In the genomic region with DNA sequence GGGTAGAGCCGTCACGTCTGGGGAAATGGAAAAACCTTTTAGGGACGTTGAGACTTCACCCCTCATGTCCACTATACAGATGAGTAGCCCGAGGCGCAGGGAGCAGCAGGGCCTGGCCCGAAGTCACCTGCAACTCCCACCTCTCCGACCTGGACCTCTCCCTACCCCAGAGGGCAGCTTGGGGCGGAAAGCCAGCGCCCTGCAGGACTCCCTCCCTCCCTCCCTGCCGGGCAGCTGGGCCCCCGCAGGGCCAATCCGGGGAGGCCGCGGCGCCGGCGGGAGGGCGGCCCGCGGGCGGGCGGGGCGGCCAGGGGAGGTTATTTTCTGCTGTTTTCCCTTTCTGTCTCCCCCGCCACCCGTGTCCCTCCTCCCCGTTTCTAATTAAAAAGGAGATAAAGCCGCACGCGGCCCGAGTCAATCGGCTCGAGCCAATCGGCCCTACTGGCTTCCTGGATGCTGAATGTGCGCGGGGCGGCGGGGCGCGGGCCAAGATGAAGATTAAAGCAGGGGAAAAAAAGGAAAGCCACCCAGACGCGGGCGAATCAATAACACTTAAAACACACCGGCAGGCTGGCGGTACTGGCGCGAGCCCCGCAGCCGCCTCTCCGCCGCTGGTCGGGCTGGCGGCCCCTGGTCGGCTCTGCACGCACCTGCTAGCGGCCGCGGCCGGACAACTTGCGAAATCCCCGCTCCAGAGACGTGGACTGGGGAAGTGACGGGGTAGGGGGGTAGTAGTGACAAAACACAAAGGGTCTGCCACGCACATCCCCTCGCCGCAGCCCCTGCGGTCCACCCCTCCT, we compare ENCODE assay signal across 10 cellular contexts. TPM values are rescaled to one million over a fixed set of nuclear protein-coding genes. Genes with fewer than 3 reads are reported as not detected.
DNase-seq lines count a peak whose midpoint lies in the region; ATAC-seq and TF ChIP-seq lines count a peak whose summit lies in the region.
"Had no signal": no experiment of that assay in that cellular context is flagged by ENCODE, and none has a peak within 500 bp of the region (broad histone marks: within the 10 kb centered on the region; RNA-seq: fewer than 3 reads in every experiment).

No MANE protein-coding gene starts in this region.

- no peak overlapping the region for H3K27ac ChIP-seq in CD4-positive, alpha-beta T cell (ENCODE audit: low read depth, low read length)

- H3K4me3 Mint-ChIP-seq in CD4-positive, alpha-beta T cell: peak overlapping the region; percentile 93
- peak overlapping the region; percentile 48 to 68 (median 66) for H3K4me3 Mint-ChIP-seq in nephron

- peaks cover 29% of the 10 kb centered on the region for H3K36me3 Mint-ChIP-seq in CD4-positive, alpha-beta T cell (ENCODE audit: low read depth)
- H3K36me3 Mint-ChIP-seq in nephron (ENCODE audit: low read depth): no peaks in the 10 kb centered on the region

- H3K27me3 ChIP-seq in CD4-positive, alpha-beta T cell (ENCODE audit: control insufficient read depth, insufficient read depth, low read length): peaks cover 4% of the 10 kb centered on the region
- H3K27me3 ChIP-seq in NT2/D1 (ENCODE audit: insufficient read depth, insufficient read length): peaks cover 84% of the 10 kb centered on the region

- H3K4me1 ChIP-seq in NT2/D1 (ENCODE audit: insufficient read depth, insufficient read length): peaks cover 4% of the 10 kb centered on the region

- ATAC-seq in CD4-positive, alpha-beta T cell (ENCODE audit: poor library complexity): no peak
- ATAC-seq in GM21723 (IDR thresholded peaks at IDR 0.05; ENCODE audit: unreplicated experiment) (no peak), GM21619 (IDR thresholded peaks at IDR 0.05; ENCODE audit: unreplicated experiment) (no peak), GM19452 (IDR thresholded peaks at IDR 0.05; ENCODE audit: unreplicated experiment) (no peak)

- intact Hi-C loops in CD4-positive, alpha-beta T cell (cut with DNase I, micrococcal nuclease): loop anchor here in 1 of 2 experiments (10.0 kb wide), 3 partner anchors 533 to 1547 kb away; partner anchors contain the start of genes EAF1 and METTL6

- no peaks in the 10 kb centered on the region for H3K9me3 ChIP-seq in CD4-positive, alpha-beta T cell (ENCODE audit: control insufficient read depth, low read length)
- H3K9me3 ChIP-seq in NT2/D1 (ENCODE audit: insufficient read depth, low read length): peaks cover 4% of the 10 kb centered on the region; the same call in 1 of the 2 replicates

- POLR2A ChIA-PET in CD4-positive, alpha-beta T cell (lab: Charles Lee): interaction anchor here (1.0 to 4.8 kb wide), 2 partner anchors 11 to 15 kb away, joined by 4 to 59 read pairs; no protein-coding TSS in a partner anchor

- H3K4me3 ChIP-seq in NT2/D1 (ENCODE audit: insufficient read length, low read depth): peak overlapping the region; percentile 49

- DNase-seq in CD4-positive, alpha-beta T cell: peak in 1 of 10 experiments; percentile 18
- DNase-seq in NT2/D1 (ENCODE audit: low read depth, low spot score) (no peak), ecto neural progenitor cell (ENCODE audit: low spot score) (peak; percentile 71), glomerular visceral epithelial cell (ENCODE audit: extremely low spot score) (no peak)
- DNase-seq: NCI-H2081 treated with DMSO at 0.1 percent for 48 hours, occipital lobe had no signal

- H3K27me3 Mint-ChIP-seq in CD4-positive, alpha-beta T cell: peaks cover 10% of the 10 kb centered on the region
- peaks cover 94% of the 10 kb centered on the region for H3K27me3 Mint-ChIP-seq in nephron (ENCODE audit: low read depth)

- H3K36me3 ChIP-seq in NT2/D1 (ENCODE audit: insufficient read depth, insufficient read length, low read length): no peaks in the 10 kb centered on the region

- no peaks in the 10 kb centered on the region for H3K9me3 Mint-ChIP-seq in CD4-positive, alpha-beta T cell
- H3K9me3 Mint-ChIP-seq in nephron: no peaks in the 10 kb centered on the region

- no peak for TF ChIP-seq CTCF in CD4-positive, alpha-beta T cell (IDR thresholded peaks at IDR 0.05)
- TF ChIP-seq CTCF in nephron (IDR thresholded peaks at IDR 0.05; ENCODE audit: unreplicated experiment in 3 of 3): no peak

- H3K9ac ChIP-seq in NT2/D1 (ENCODE audit: insufficient read length, low read depth): peak overlapping the region; percentile 72

- peaks cover 26% of the 10 kb centered on the region for H3K4me1 Mint-ChIP-seq in CD4-positive, alpha-beta T cell (ENCODE audit: low read depth)
- no peaks in the 10 kb centered on the region for H3K4me1 Mint-ChIP-seq in nephron

- H3K27ac Mint-ChIP-seq in CD4-positive, alpha-beta T cell: peak overlapping the region; percentile 25
- no peak overlapping the region for H3K27ac Mint-ChIP-seq in nephron

- CTCF ChIA-PET in CD4-positive, alpha-beta T cell (lab: Charles Lee): interaction anchor here (1.8 to 1.9 kb wide), 2 partner anchors 219 to 223 kb away, joined by 5 read pairs; no protein-coding TSS in a partner anchor

RNA-seq across cellular contexts. Expression of gene WNT7A, which starts 1.8 kb away (rescaled TPM):
- total RNA-seq in CD4-positive, alpha-beta T cell: 10 to 100 TPM; 22.4 to 24.7 TPM
